ENCODE assay signal across 8 cellular contexts in genomic region chr9:124415852-124416484, GRCh38. TPM values are rescaled to one million over a fixed set of nuclear protein-coding genes. Genes with fewer than 3 reads are reported as not detected.
DNase-seq lines count a peak whose midpoint lies in the region; ATAC-seq and TF ChIP-seq lines count a peak whose summit lies in the region.

No MANE protein-coding gene starts in this region.

- H3K4me1 ChIP-seq in left lung (peaks cover 10 to 32% of the 10 kb centered on the region in 2 donors), tibial nerve (peaks cover 0 to 22% (median 4%) of the 10 kb centered on the region in 4 donors)

- H3K36me3 ChIP-seq in left lung = peaks cover 0 to 32% of the 10 kb centered on the region in 2 donors
- H3K36me3 ChIP-seq in tibial nerve = peaks cover 0 to 32% (median 23%) of the 10 kb centered on the region in 3 donors

- no peaks in the 10 kb centered on the region for H3K27me3 Mint-ChIP-seq in activated naive CD4-positive, alpha-beta T cell treated with anti-CD3 and anti-CD28 coated beads, Interleukin-2, amount 50 U/mL, for 24 hours
- H3K27me3 Mint-ChIP-seq in activated CD4-positive, alpha-beta memory T cell treated with anti-CD3 and anti-CD28 coated beads, Interleukin-2, amount 10 ng/mL, durations not matched to agents 7 days and 5 days = no peaks in the 10 kb centered on the region

- peak overlapping the region; percentile 99 for H3K4me3 Mint-ChIP-seq in activated naive CD4-positive, alpha-beta T cell treated with anti-CD3 and anti-CD28 coated beads, Interleukin-2, amount 50 U/mL, for 24 hours
- H3K4me3 Mint-ChIP-seq in activated CD4-positive, alpha-beta memory T cell treated with anti-CD3 and anti-CD28 coated beads, Interleukin-2, amount 10 ng/mL, durations not matched to agents 7 days and 5 days = peak overlapping the region; percentile 95

- peaks cover 22% of the 10 kb centered on the region for H3K36me3 Mint-ChIP-seq in activated naive CD4-positive, alpha-beta T cell treated with anti-CD3 and anti-CD28 coated beads, Interleukin-2, amount 50 U/mL, for 24 hours
- H3K36me3 Mint-ChIP-seq in activated CD4-positive, alpha-beta memory T cell treated with anti-CD3 and anti-CD28 coated beads, Interleukin-2, amount 10 ng/mL, durations not matched to agents 7 days and 5 days (ENCODE audit: low read depth) = peaks cover 39% of the 10 kb centered on the region

- H3K27me3 ChIP-seq in left lung (no peaks in the 10 kb centered on the region), tibial nerve (no peaks in the 10 kb centered on the region)

- no peak for ATAC-seq in left lung
- ATAC-seq in GM21515 (IDR thresholded peaks at IDR 0.05; ENCODE audit: unreplicated experiment) = no peak

- intact Hi-C loops in left lung (cut with DNase I) = loop anchor here in 1 of 2 donors (5.0 kb wide), 1 partner anchor 121 kb away; no protein-coding TSS in a partner anchor

- TF ChIP-seq EP300 in tibial nerve (IDR thresholded peaks at IDR 0.05) = no peak

- H3K27ac ChIP-seq in left lung = no peak overlapping the region
- H3K27ac ChIP-seq in tibial nerve = no peak overlapping the region

- WGBS in tibial nerve, 2 donors = 78 to 80% methylated on average over 17 of the region's 17 CpGs

- H3K4me3 ChIP-seq in left lung (peak overlapping the region; percentile 73 to 81), tibial nerve (peak overlapping the region in 3 of 4 donors; percentile 75 to 88 (median 77))

- H3K9me3 ChIP-seq in left lung = no peaks in the 10 kb centered on the region
- no peaks in the 10 kb centered on the region for H3K9me3 ChIP-seq in tibial nerve

- CTCF ChIA-PET in activated CD4-positive, alpha-beta memory T cell treated with anti-CD3 and anti-CD28 coated beads, Interleukin-2, amount 10 ng/mL, durations not matched to agents 7 days and 5 days (lab: Charles Lee) = interaction anchor here (2.1 to 7.1 kb wide), 2 partner anchors 18 to 121 kb away, joined by 10 to 48 read pairs; no protein-coding TSS in a partner anchor

- no peak for TF ChIP-seq POLR2A in tibial nerve (IDR thresholded peaks at IDR 0.05)

- peaks cover 41% of the 10 kb centered on the region for H3K4me1 Mint-ChIP-seq in activated naive CD4-positive, alpha-beta T cell treated with anti-CD3 and anti-CD28 coated beads, Interleukin-2, amount 50 U/mL, for 24 hours
- peaks cover 48% of the 10 kb centered on the region for H3K4me1 Mint-ChIP-seq in activated CD4-positive, alpha-beta memory T cell treated with anti-CD3 and anti-CD28 coated beads, Interleukin-2, amount 10 ng/mL, durations not matched to agents 7 days and 5 days

- POLR2A ChIA-PET in activated CD4-positive, alpha-beta memory T cell treated with anti-CD3 and anti-CD28 coated beads, Interleukin-2, amount 10 ng/mL, durations not matched to agents 7 days and 5 days (lab: Charles Lee) = no interaction called here

- in situ Hi-C loops in G401 (cut with HindIII; ENCODE audit: low sequenced_read_pairs) = no loop called here

- DNase-seq in activated naive CD4-positive, alpha-beta T cell treated with anti-CD3 and anti-CD28 coated beads, Interleukin-2, amount 50 U/mL, for 16 hours = no peak
- DNase-seq in activated CD4-positive, alpha-beta memory T cell treated with anti-CD3 and anti-CD28 coated beads, Interleukin-2, amount 10 ng/mL, durations not matched to agents 7 days and 5 days = no peak
- DNase-seq in left lung = no peak
- DNase-seq in tibial nerve (ENCODE audit: low spot score in 2 of 2) = no peak
- DNase-seq in G401 (ENCODE audit: low spot score) = no peak
- no peak for DNase-seq in NCI-H1092 treated with DMSO at 0.1 percent for 48 hours (lab: John Stamatoyannopoulos, UW)

- peak overlapping the region; percentile 98 for H3K27ac Mint-ChIP-seq in activated naive CD4-positive, alpha-beta T cell treated with anti-CD3 and anti-CD28 coated beads, Interleukin-2, amount 50 U/mL, for 24 hours
- H3K27ac Mint-ChIP-seq in activated CD4-positive, alpha-beta memory T cell treated with anti-CD3 and anti-CD28 coated beads, Interleukin-2, amount 10 ng/mL, durations not matched to agents 7 days and 5 days = peak overlapping the region; percentile 82

- H3K9me3 Mint-ChIP-seq in activated naive CD4-positive, alpha-beta T cell treated with anti-CD3 and anti-CD28 coated beads, Interleukin-2, amount 50 U/mL, for 24 hours = no peaks in the 10 kb centered on the region
- peaks cover 3% of the 10 kb centered on the region for H3K9me3 Mint-ChIP-seq in activated CD4-positive, alpha-beta memory T cell treated with anti-CD3 and anti-CD28 coated beads, Interleukin-2, amount 10 ng/mL, durations not matched to agents 7 days and 5 days

- no peak for TF ChIP-seq CTCF in left lung (IDR thresholded peaks at IDR 0.05)
- no peak for TF ChIP-seq CTCF in tibial nerve (IDR thresholded peaks at IDR 0.05)

RNA-seq across cellular contexts. Expression of gene PSMB7, which starts 0.7 kb away (rescaled TPM):
- total RNA-seq in activated CD4-positive, alpha-beta memory T cell treated with anti-CD3 and anti-CD28 coated beads, Interleukin-2, amount 10 ng/mL, durations not matched to agents 7 days and 5 days = 100 to 1,000 TPM; 113 to 120 TPM
- total RNA-seq in left lung = 100 to 1,000 TPM in 1 of 2 donors, 10 to 100 TPM in 1; 86.3 to 128 TPM
- total RNA-seq in tibial nerve = 100 to 1,000 TPM in 2 of 4 donors, 10 to 100 TPM in 2; 74.7 to 181 (median 100) TPM
- 163 and 196 TPM in 2 replicates for total RNA-seq in G401 (2014; rRNA removed; shearing (Covaris generic))

RNA-seq across cellular contexts. Expression of gene ADGRD2, which starts 34.3 kb away (rescaled TPM):
- not detected for total RNA-seq in activated CD4-positive, alpha-beta memory T cell treated with anti-CD3 and anti-CD28 coated beads, Interleukin-2, amount 10 ng/mL, durations not matched to agents 7 days and 5 days
- not detected for total RNA-seq in left lung
- not detected for total RNA-seq in tibial nerve
- not detected in 2 replicates for total RNA-seq in G401 (2014; rRNA removed; shearing (Covaris generic))
